In genomic region chr14:54570651-54571415, GRCh38 we compare ENCODE assay signal across 13 cellular contexts. TPM values are rescaled to one million over a fixed set of nuclear protein-coding genes. Genes with fewer than 3 reads are reported as not detected.
DNase-seq lines count a peak whose midpoint lies in the region; ATAC-seq and TF ChIP-seq lines count a peak whose summit lies in the region.
"Had no signal": no experiment of that assay in that cellular context is flagged by ENCODE, and none has a peak within 500 bp of the region (broad histone marks: within the 10 kb centered on the region; RNA-seq: fewer than 3 reads in every experiment).

No MANE protein-coding gene starts in this region.

- H3K27ac ChIP-seq in heart left ventricle (peak overlapping the region in 8 of 12 donors; percentile 9 to 100 (median 96)), vagina (peak overlapping the region; percentile 99), testis (no peak overlapping the region)

- H3K4me3 ChIP-seq in heart left ventricle (peak overlapping the region in 6 of 12 donors; percentile 58 to 86 (median 76)), vagina (no peak overlapping the region), testis (no peak overlapping the region)

- H3K4me3 Mint-ChIP-seq in brain: peak overlapping the region in 3 of 5 experiments; percentile 61 to 99 (median 64)
- H3K4me3 Mint-ChIP-seq: activated CD4-positive, alpha-beta T cell treated with anti-CD3 and anti-CD28 coated beads, Interleukin-2, amount 10 ng/mL, durations not matched to agents 24 days and 14 days; activated naive CD8-positive, alpha-beta T cell treated with anti-CD3 and anti-CD28 coated beads, Interleukin-2, amount 10 ng/mL, durations not matched to agents 7 days and 5 days; B cell had no signal

- peaks cover 3 to 70% (median 42%) of the 10 kb centered on the region in 12 donors for H3K4me1 ChIP-seq in heart left ventricle
- peaks cover 35% of the 10 kb centered on the region for H3K4me1 ChIP-seq in vagina
- H3K4me1 ChIP-seq in testis: no peaks in the 10 kb centered on the region

- TF ChIP-seq POLR2A in heart left ventricle (IDR thresholded peaks at IDR 0.05) (no peak), vagina (IDR thresholded peaks at IDR 0.05) (no peak), testis (IDR thresholded peaks at IDR 0.05) (no peak)

- ATAC-seq in heart left ventricle: no peak
- ATAC-seq in left ventricle myocardium superior: no peak
- ATAC-seq in GM18867 (IDR thresholded peaks at IDR 0.05; ENCODE audit: unreplicated experiment): no peak

- H3K9me3 Mint-ChIP-seq in brain: peaks cover 5 to 10% (median 6%) of the 10 kb centered on the region in 5 experiments

- TF ChIP-seq CTCF in heart left ventricle (IDR thresholded peaks at IDR 0.05) (no peak), brain (conservative IDR thresholded peaks at IDR 0.05) (no peak), vagina (IDR thresholded peaks at IDR 0.05) (no peak), testis (IDR thresholded peaks at IDR 0.05) (no peak)

- H3K36me3 ChIP-seq in heart left ventricle (peaks cover 0 to 23% (median 5%) of the 10 kb centered on the region in 9 donors), vagina (peaks cover 0 to 8% of the 10 kb centered on the region in 2 donors), testis (ENCODE audit: low read depth, missing control alignments) (no peaks in the 10 kb centered on the region)

- H3K27me3 ChIP-seq in heart left ventricle (no peaks in the 10 kb centered on the region), vagina (no peaks in the 10 kb centered on the region), testis (no peaks in the 10 kb centered on the region)

- DNase-seq in heart left ventricle (no peak), left ventricle myocardium superior (no peak), iris pigment epithelial cell (ENCODE audit: low read depth) (peak; percentile 95), vagina (ENCODE audit: extremely low spot score in 2 of 2) (no peak), testis (no peak)
- no peak for DNase-seq in activated naive CD4-positive, alpha-beta T cell (lab: John Stamatoyannopoulos, UW)
- DNase-seq: activated CD4-positive, alpha-beta T cell treated with anti-CD3 and anti-CD28 coated beads, Interleukin-2, amount 10 ng/mL, durations not matched to agents 24 days and 14 days; activated naive CD8-positive, alpha-beta T cell treated with anti-CD3 and anti-CD28 coated beads, Interleukin-2, amount 10 ng/mL, durations not matched to agents 7 days and 5 days; head of caudate nucleus; substantia nigra had no signal

- peak overlapping the region in 1 of 5 experiments; percentile 10 for H3K27ac Mint-ChIP-seq in brain
- H3K27ac Mint-ChIP-seq: activated CD4-positive, alpha-beta T cell treated with anti-CD3 and anti-CD28 coated beads, Interleukin-2, amount 10 ng/mL, durations not matched to agents 24 days and 14 days; activated naive CD8-positive, alpha-beta T cell treated with anti-CD3 and anti-CD28 coated beads, Interleukin-2, amount 10 ng/mL, durations not matched to agents 7 days and 5 days; B cell had no signal

- H3K4me1 Mint-ChIP-seq in brain: peaks cover 46% of the 10 kb centered on the region

- peaks cover 0 to 16% (median 0%) of the 10 kb centered on the region in 12 donors for H3K9me3 ChIP-seq in heart left ventricle
- no peaks in the 10 kb centered on the region for H3K9me3 ChIP-seq in vagina
- no peaks in the 10 kb centered on the region for H3K9me3 ChIP-seq in testis

- peaks cover 20% of the 10 kb centered on the region for H3K36me3 Mint-ChIP-seq in brain

- intact Hi-C loops in heart left ventricle (cut with DNase I): loop anchor here in 5 of 10 donors (2.0 to 10.0 kb wide), 5 partner anchors 36 to 120 kb away; no protein-coding TSS in a partner anchor
- intact Hi-C loops in left ventricle myocardium superior (cut with micrococcal nuclease): no loop called here
- intact Hi-C loops in vagina (cut with DNase I): no loop called here
- intact Hi-C loops in testis (cut with DNase I; ENCODE audit: low total_unique reads): no loop called here

- H3K27me3 Mint-ChIP-seq in brain: peaks cover 16% of the 10 kb centered on the region
- H3K27me3 Mint-ChIP-seq: B cell had no signal

- 49 to 56% (median 54%) methylated on average over 5 of the region's 5 CpGs for WGBS in heart left ventricle, 4 donors
- 82 to 89% methylated on average over 5 of the region's 5 CpGs for WGBS in testis, 2 donors

RNA-seq across cellular contexts. Expression of gene SAMD4A, which starts 3.9 kb away (rescaled TPM):
- total RNA-seq in heart left ventricle: 100 to 1,000 TPM in 8 of 9 donors, 10 to 100 TPM in 1; 95.7 to 247 (median 159) TPM
- polyA plus RNA-seq in heart left ventricle: 10 to 100 TPM; 45.0 to 63.6 TPM
- 150 TPM for total RNA-seq in left ventricle myocardium superior
- 3.1 TPM for polyA plus RNA-seq in brain (ENCODE audit: insufficient read depth, low read depth, low replicate concordance)
- total RNA-seq in vagina: 43.0 TPM
- 100 to 1,000 TPM; 103 to 259 TPM for total RNA-seq in testis
- polyA plus RNA-seq in testis (ENCODE audit: insufficient read depth, low read depth, low replicate concordance): 369 TPM

Comparison
In these comparisons a context has a peak if more than half of its experiments do, and no peak if none do; other contexts are left out.
1. H3K27ac ChIP-seq: peak in heart left ventricle (8 of 12) and vagina (single experiment); none in testis (0 of 2).